ENCODE assay signal across 22 cellular contexts in genomic region chr2:84797271-84797670, GRCh38.
"Had no signal": no experiment of that assay in that cellular context is flagged by ENCODE, and none has a peak within 500 bp of the region (broad histone marks: within the 10 kb centered on the region; RNA-seq: fewer than 3 reads in every experiment).

No MANE protein-coding gene starts in this region.

- FAIRE-seq: islet of Langerhans, pancreas had no signal

- H3K9me3 ChIP-seq: pancreas, thyroid gland, upper lobe of right lung had no signal

- H3K27me3 Mint-ChIP-seq: activated CD4-positive, alpha-beta memory T cell treated with anti-CD3 and anti-CD28 coated beads, Interleukin-2, amount 10 ng/mL, durations not matched to agents 7 days and 5 days; activated CD4-positive, alpha-beta T cell treated with anti-CD3 and anti-CD28 coated beads, Interleukin-2, amount 10 ng/mL, durations not matched to agents 7 days and 5 days; activated T-helper 17 cell treated with anti-CD3 and anti-CD28 coated beads, Interleukin-2, amount 50 U/mL, for 72 hours had no signal

- H3K27ac ChIP-seq: heart right ventricle, pancreas, spleen, thyroid gland, upper lobe of right lung had no signal

- H3K4me1 ChIP-seq: heart right ventricle, pancreas, spleen, thyroid gland, upper lobe of right lung had no signal

- H3K27me3 ChIP-seq: heart right ventricle, pancreas, spleen, thyroid gland, upper lobe of right lung had no signal

- H3K4me3 ChIP-seq: heart right ventricle, pancreas, spleen, thyroid gland, upper lobe of right lung had no signal

- DNase-seq: activated CD4-positive, alpha-beta memory T cell treated with anti-CD3 and anti-CD28 coated beads, Interleukin-2, amount 10 ng/mL, durations not matched to agents 7 days and 5 days; activated CD4-positive, alpha-beta T cell treated with anti-CD3 and anti-CD28 coated beads, Interleukin-2, amount 10 ng/mL, durations not matched to agents 7 days and 5 days; activated CD4-positive, CD25-positive, alpha-beta regulatory T cell treated with anti-CD3 and anti-CD28 coated beads, Interleukin-2, amount 50 U/mL, for 72 hours; activated CD8-positive, alpha-beta memory T cell treated with anti-CD3 and anti-CD28 coated beads, Interleukin-2, amount 50 U/mL, for 48 hours; activated gamma-delta T cell treated with Interleukin-2 at 50 U/mL for 16 hours; activated naive CD4-positive, alpha-beta T cell treated with anti-CD3 and anti-CD28 coated beads, Interleukin-2, amount 50 U/mL, for 16 hours; activated T-cell treated with anti-CD3 and anti-CD28 coated beads, Interleukin-2, amount 50 U/mL, for 4 hours; cortex of kidney; endodermal cell; foreskin fibroblast; heart right ventricle; left ventricle myocardium superior; nephron progenitor cell; pancreas; right cardiac atrium; spleen; stimulated activated naive CD4-positive, alpha-beta T cell treated with Interleukin-2 at 50 U/mL for 16 hours; T-helper 2 cell; thyroid gland; upper lobe of right lung had no signal

- H3K36me3 ChIP-seq: heart right ventricle, pancreas, spleen, thyroid gland, upper lobe of right lung had no signal

- H3K4me3 Mint-ChIP-seq: activated CD4-positive, alpha-beta memory T cell treated with anti-CD3 and anti-CD28 coated beads, Interleukin-2, amount 10 ng/mL, durations not matched to agents 7 days and 5 days; activated CD4-positive, alpha-beta T cell treated with anti-CD3 and anti-CD28 coated beads, Interleukin-2, amount 10 ng/mL, durations not matched to agents 7 days and 5 days; activated T-cell treated with anti-CD3 and anti-CD28 coated beads, Interleukin-2, amount 50 U/mL, for 4 hours; activated T-helper 17 cell treated with anti-CD3 and anti-CD28 coated beads, Interleukin-2, amount 50 U/mL, for 72 hours; endodermal cell; nephron progenitor cell had no signal

- H3K27ac Mint-ChIP-seq: activated CD4-positive, alpha-beta memory T cell treated with anti-CD3 and anti-CD28 coated beads, Interleukin-2, amount 10 ng/mL, durations not matched to agents 7 days and 5 days; activated T-helper 17 cell treated with anti-CD3 and anti-CD28 coated beads, Interleukin-2, amount 50 U/mL, for 72 hours; endodermal cell; nephron progenitor cell had no signal

- H3K4me1 Mint-ChIP-seq: endodermal cell had no signal

- H3K9me3 Mint-ChIP-seq: activated T-helper 17 cell treated with anti-CD3 and anti-CD28 coated beads, Interleukin-2, amount 50 U/mL, for 72 hours had no signal
